In the genomic region with DNA sequence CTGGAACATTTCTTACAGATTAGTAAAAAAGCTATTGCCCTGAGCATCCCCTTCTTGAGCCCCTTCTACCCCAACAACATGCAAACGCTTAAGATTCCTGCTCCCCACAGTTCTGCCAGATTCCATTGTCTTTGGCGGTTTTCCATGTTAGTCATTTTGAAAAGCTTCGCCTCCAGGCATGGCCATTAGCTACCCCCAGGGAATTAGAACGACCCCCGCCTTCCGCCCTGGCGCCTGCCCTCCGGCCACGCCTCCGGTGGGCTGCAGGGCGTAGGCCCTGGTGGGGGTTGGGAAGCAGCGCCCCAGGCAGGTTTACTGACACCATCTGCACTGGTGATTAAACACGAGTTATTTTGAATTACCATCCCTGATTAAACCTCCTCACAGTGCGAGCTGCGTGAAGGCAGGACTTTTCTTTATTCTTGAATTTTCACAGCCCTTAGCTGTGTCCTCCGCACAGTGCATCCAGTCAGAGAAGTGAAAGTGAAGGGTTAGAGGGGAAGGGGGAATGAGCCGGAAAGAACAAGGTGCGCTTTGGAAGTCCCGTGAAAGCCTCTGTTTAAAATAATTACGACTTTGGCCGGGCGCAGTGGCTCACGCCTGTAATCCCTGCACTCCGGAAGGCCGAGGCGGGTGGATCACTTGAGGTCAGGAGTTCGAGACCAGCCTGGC, we compare ENCODE assay signal across 9 cellular contexts. TPM values are rescaled to one million over a fixed set of nuclear protein-coding genes. Genes with fewer than 3 reads are reported as not detected.
A peak's percentile ranks its signal among the peaks of the same experiment; 100 is the strongest.
DNase-seq lines count a peak whose midpoint lies in the region; ATAC-seq, FAIRE-seq and TF ChIP-seq lines count a peak whose summit lies in the region.
"Not testable (repeated sequence)": the region's sequence is repeated elsewhere in the genome, so short reads cannot be mapped to it uniquely, and the experiment has no call there.
"Had no signal": no experiment of that assay in that cellular context is flagged by ENCODE, and none has a peak within 500 bp of the region (broad histone marks: within the 10 kb centered on the region; RNA-seq: fewer than 3 reads in every experiment).

No MANE protein-coding gene starts in this region.

- H3K9me3 Mint-ChIP-seq in WTC11, result not testable (repeated sequence)

- H3K4me3 ChIP-seq in heart right ventricle, lower lobe of right lung, pancreas, thoracic aorta: not testable (repeated sequence)

- FAIRE-seq in H54 (lab: Jason Lieb, UNC), result peak; percentile 67
- FAIRE-seq in pancreas (lab: Jason Lieb, UNC), result not testable (repeated sequence)

- H3K27me3 Mint-ChIP-seq in WTC11 (ENCODE audit: low read depth), result not testable (repeated sequence)

- CTCF ChIA-PET in WTC11 (lab: Charles Lee), result not testable (repeated sequence)

- H3K4me1 ChIP-seq in foreskin keratinocyte; heart right ventricle; lower lobe of right lung; pancreas; thoracic aorta (ENCODE audit: control insufficient read depth in 1 of 2, low read depth in 2 of 2): not testable (repeated sequence)

- intact Hi-C loops in heart right ventricle (cut with DNase I); left colon (cut with DNase I, micrococcal nuclease); lower lobe of right lung (cut with DNase I); pancreas (cut with DNase I): not testable (repeated sequence)

- not testable (repeated sequence) for H3K4me1 Mint-ChIP-seq in WTC11

- not testable (repeated sequence) for H3K27me3 ChIP-seq in foreskin keratinocyte; heart right ventricle; lower lobe of right lung (ENCODE audit: low read depth); pancreas; thoracic aorta (replicated peaks; ENCODE audit: insufficient read depth)

- WGBS in heart right ventricle, 2 donors, result no CpG with 5 or more reads among the region's 27 CpGs
- no CpG with 5 or more reads among the region's 27 CpGs for WGBS in pancreas, 2 donors

- not testable (repeated sequence) for TF ChIP-seq POLR2A in H54 (IDR thresholded peaks at IDR 0.05; ENCODE audit: low read depth, low read length)

- DNase-seq in H54 (ENCODE audit: insufficient read length, low spot score); WTC11 (ENCODE audit: low spot score); foreskin keratinocyte; heart right ventricle; left colon; lower lobe of right lung; pancreas; thoracic aorta (ENCODE audit: low spot score): not testable (repeated sequence)

- H3K27ac Mint-ChIP-seq in WTC11, result not testable (repeated sequence)

- H3K4me3 Mint-ChIP-seq in WTC11, result not testable (repeated sequence)

- peak; percentile 93 for ATAC-seq in WTC11
- peak; percentile 65 for ATAC-seq in foreskin keratinocyte
- ATAC-seq in heart right ventricle, result peak; percentile 55 to 92 (median 82)
- peak; percentile 67 for ATAC-seq in left colon
- ATAC-seq in lower lobe of right lung, result peak; percentile 51 to 65
- peak in 3 of 4 donors; percentile 56 to 70 (median 61) for ATAC-seq in pancreas
- peak; percentile 61 for ATAC-seq in thoracic aorta (ENCODE audit: insufficient number of reproducible peaks, low FRiP score, low read depth)

- H3K9me3 ChIP-seq in heart right ventricle, lower lobe of right lung, pancreas, thoracic aorta: not testable (repeated sequence)

- TF ChIP-seq CTCF in WTC11 (IDR thresholded peaks at IDR 0.05); foreskin keratinocyte (conservative IDR thresholded peaks at IDR 0.05); heart right ventricle (IDR thresholded peaks at IDR 0.05); lower lobe of right lung (IDR thresholded peaks at IDR 0.05); pancreas (IDR thresholded peaks at IDR 0.05); thoracic aorta (IDR thresholded peaks at IDR 0.05): not testable (repeated sequence)

- not testable (repeated sequence) for H3K36me3 Mint-ChIP-seq in WTC11

- POLR2A ChIA-PET in WTC11 (lab: Charles Lee), result not testable (repeated sequence)

- H3K36me3 ChIP-seq in heart right ventricle, lower lobe of right lung, pancreas, thoracic aorta: not testable (repeated sequence)

- H3K27ac ChIP-seq in foreskin keratinocyte, heart right ventricle, lower lobe of right lung, pancreas, thoracic aorta: not testable (repeated sequence)

RNA-seq across cellular contexts. Expression of gene NUDT4B, which starts 43.1 kb away (rescaled TPM):
- total RNA-seq in WTC11 (2021) (not detected in 3 replicates), foreskin keratinocyte (1.0 and 1.2 TPM in 2 replicates), heart right ventricle (under 1 TPM in 5 of 10 donors, not detected in 5; 0.44 to 0.54 (median 0.52) TPM), left colon (1 to 10 TPM in 1 of 2 donors, not detected in 1; 1.3 TPM), lower lobe of right lung (not detected), pancreas (1 to 10 TPM in 1 of 6 donors, under 1 TPM in 3, not detected in 2; 0.32 to 1.8 (median 0.57) TPM), thoracic aorta (10 to 100 TPM; 17.8 to 47.0 TPM)
- polyA plus RNA-seq in foreskin keratinocyte (0.21 TPM in 1 of 2 replicates, not detected in the other), heart right ventricle (1 to 10 TPM in 1 of 2 donors, not detected in 1; 8.1 TPM), pancreas (under 1 TPM; 0.27 to 0.31 TPM)
- total RNA-seq: Caco-2 had no signal

RNA-seq across cellular contexts. Expression of gene PDE4DIP, which starts 52.6 kb away (rescaled TPM):
- total RNA-seq in WTC11 (2021), result 19.1 to 28.4 TPM (median 23.5 TPM) in 3 replicates
- 35.8 and 37.9 TPM in 2 replicates for total RNA-seq in foreskin keratinocyte
- 18.9 and 22.1 TPM in 2 replicates for polyA plus RNA-seq in foreskin keratinocyte
- 1,000 to 10,000 TPM; 1,915 to 2,957 (median 2,606) TPM for total RNA-seq in heart right ventricle
- 100 to 1,000 TPM; 479 to 683 TPM for polyA plus RNA-seq in heart right ventricle
- 10 to 100 TPM; 50.6 to 74.1 TPM for total RNA-seq in left colon
- 153 TPM for total RNA-seq in lower lobe of right lung
- total RNA-seq in pancreas, result 10 to 100 TPM; 18.8 to 58.6 (median 28.1) TPM
- polyA plus RNA-seq in pancreas, result 10 to 100 TPM; 12.2 to 55.9 TPM
- 100 to 1,000 TPM; 254 to 311 TPM for total RNA-seq in thoracic aorta

Comparison
In these comparisons a context has a peak if more than half of its experiments do, and no peak if none do; other contexts are left out.
1. RNA of gene PDE4DIP, which starts 52.6 kb away (total RNA-seq): 1,915 to 2,957 TPM in heart right ventricle; 254 to 311 TPM in thoracic aorta, 153 TPM in lower lobe of right lung (single experiment), 50.6 to 74.1 TPM in left colon, 35.8 to 37.9 TPM in foreskin keratinocyte, 18.8 to 58.6 TPM in pancreas and 19.1 to 28.4 TPM in WTC11; every median in the first group is over 4 times any median in the second.
2. Peak in every context shown above with its lines, with median percentiles within 50 percentile points of each other: ATAC-seq.